Comparison of ENCODE assay signal across 1 cellular context in genomic region chr18:23569299-23570063, GRCh38.
TF ChIP-seq lines count a peak whose summit lies in the region.

No MANE protein-coding gene starts in this region.

TF ChIP-seq in HepG2, 621 proteins besides CTCF, POLR2A, EP300 and RAD21 (continued from another document and continues in another):
- no peak for TF ChIP-seq ZBTB2 (CRISPR knock-in tag; IDR thresholded peaks at IDR 0.05; ENCODE audit: low read depth)
- TF ChIP-seq, protein P1, sequence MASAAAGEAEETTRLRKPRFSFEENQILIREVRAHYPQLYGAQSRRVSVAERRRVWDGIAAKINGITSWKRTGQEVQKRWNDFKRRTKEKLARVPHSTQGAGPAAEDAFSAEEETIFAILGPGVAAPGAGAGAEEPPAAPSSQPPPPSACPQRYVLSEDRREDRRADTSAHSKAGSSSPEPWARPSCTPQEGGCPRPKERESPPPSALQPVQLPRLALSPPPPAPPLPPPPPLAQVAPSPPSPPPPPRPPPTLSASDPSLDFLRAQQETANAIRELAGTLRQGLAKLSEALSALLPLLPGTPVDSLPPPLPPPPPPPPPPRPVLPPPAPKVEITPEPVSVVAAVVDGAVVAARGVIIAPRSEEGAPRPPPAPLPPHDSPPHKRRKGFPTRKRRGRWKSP (CRISPR knock-in tag; IDR thresholded peaks at IDR 0.05): no peak
- peak; percentile 65 for TF ChIP-seq AHDC1 (CRISPR knock-in tag; IDR thresholded peaks at IDR 0.05; ENCODE audit: borderline replicate concordance)
- TF ChIP-seq GATA4 (IDR thresholded peaks at IDR 0.05; ENCODE audit: borderline replicate concordance, low read depth): no peak
- peak; percentile 64; the same call in 1 of the 2 replicates for TF ChIP-seq FOXO1 (CRISPR knock-in tag; IDR thresholded peaks at IDR 0.05)
- peak; percentile 40; the same call in 1 of the 2 replicates for TF ChIP-seq ZGPAT (CRISPR knock-in tag; IDR thresholded peaks at IDR 0.05)
- peak; percentile 51; the same call in 1 of the 2 replicates for TF ChIP-seq FOXJ3 (CRISPR knock-in tag; IDR thresholded peaks at IDR 0.05; ENCODE audit: borderline replicate concordance)
- 0 out of 2 replicates have a peak, but pooled peaks have one; percentile 45 for TF ChIP-seq ZNF644 (CRISPR knock-in tag; IDR thresholded peaks at IDR 0.05; ENCODE audit: low read depth)
- peak; percentile 53; the same call in 1 of the 2 replicates for TF ChIP-seq ELF3 (CRISPR knock-in tag; IDR thresholded peaks at IDR 0.05)
- TF ChIP-seq ZNF557 (CRISPR knock-in tag; IDR thresholded peaks at IDR 0.05): no peak
- TF ChIP-seq BCL6 (CRISPR knock-in tag; IDR thresholded peaks at IDR 0.05): peak; percentile 80
- peak; percentile 84 for TF ChIP-seq GATAD2A (CRISPR knock-in tag; IDR thresholded peaks at IDR 0.05)
- no peak for TF ChIP-seq SRSF4 (IDR thresholded peaks at IDR 0.05; ENCODE audit: low read depth, low read length, poor library complexity, severe bottlenecking)
- peak; percentile 63 for TF ChIP-seq RCOR2 (CRISPR knock-in tag; IDR thresholded peaks at IDR 0.05)
- no peak for TF ChIP-seq ZZZ3 (CRISPR knock-in tag; IDR thresholded peaks at IDR 0.05; ENCODE audit: borderline replicate concordance)
- no peak for TF ChIP-seq JUND (CRISPR knock-in tag; IDR thresholded peaks at IDR 0.05)
- 0 out of 2 replicates have a peak, but pooled peaks have one; percentile 25 for TF ChIP-seq HOMEZ (CRISPR knock-in tag; IDR thresholded peaks at IDR 0.05; ENCODE audit: low read depth)
- TF ChIP-seq DDIT3 (CRISPR knock-in tag; IDR thresholded peaks at IDR 0.05): no peak
- TF ChIP-seq KAT8 (CRISPR knock-in tag; IDR thresholded peaks at IDR 0.05): peak; percentile 47; the same call in 1 of the 2 replicates
- peak; percentile 76 for TF ChIP-seq ISL2 (CRISPR knock-in tag; IDR thresholded peaks at IDR 0.05)
- TF ChIP-seq, protein P2, sequence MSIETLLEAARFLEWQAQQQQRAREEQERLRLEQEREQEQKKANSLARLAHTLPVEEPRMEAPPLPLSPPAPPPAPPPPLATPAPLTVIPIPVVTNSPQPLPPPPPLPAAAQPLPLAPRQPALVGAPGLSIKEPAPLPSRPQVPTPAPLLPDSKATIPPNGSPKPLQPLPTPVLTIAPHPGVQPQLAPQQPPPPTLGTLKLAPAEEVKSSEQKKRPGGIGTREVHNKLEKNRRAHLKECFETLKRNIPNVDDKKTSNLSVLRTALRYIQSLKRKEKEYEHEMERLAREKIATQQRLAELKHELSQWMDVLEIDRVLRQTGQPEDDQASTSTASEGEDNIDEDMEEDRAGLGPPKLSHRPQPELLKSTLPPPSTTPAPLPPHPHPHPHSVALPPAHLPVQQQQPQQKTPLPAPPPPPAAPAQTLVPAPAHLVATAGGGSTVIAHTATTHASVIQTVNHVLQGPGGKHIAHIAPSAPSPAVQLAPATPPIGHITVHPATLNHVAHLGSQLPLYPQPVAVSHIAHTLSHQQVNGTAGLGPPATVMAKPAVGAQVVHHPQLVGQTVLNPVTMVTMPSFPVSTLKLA (IDR thresholded peaks at IDR 0.05): no peak
- no peak for TF ChIP-seq ADNP (CRISPR knock-in tag; IDR thresholded peaks at IDR 0.05)
- no peak for TF ChIP-seq SP4 (CRISPR knock-in tag; IDR thresholded peaks at IDR 0.05)
- TF ChIP-seq GLI4 (CRISPR knock-in tag; IDR thresholded peaks at IDR 0.05; ENCODE audit: borderline replicate concordance): no peak
- TF ChIP-seq SAP130 (CRISPR knock-in tag; IDR thresholded peaks at IDR 0.05; ENCODE audit: low read depth): peak; percentile 77
- TF ChIP-seq MED1 (CRISPR knock-in tag; IDR thresholded peaks at IDR 0.05): peak; percentile 83
- peak; percentile 80; the same call in 1 of the 2 replicates for TF ChIP-seq ZNF292 (CRISPR knock-in tag; IDR thresholded peaks at IDR 0.05; ENCODE audit: borderline replicate concordance, low read depth)
- TF ChIP-seq HMG20A (CRISPR knock-in tag; IDR thresholded peaks at IDR 0.05; ENCODE audit: borderline replicate concordance): peak; percentile 72; the same call in 1 of the 2 replicates
- TF ChIP-seq, protein P3, sequence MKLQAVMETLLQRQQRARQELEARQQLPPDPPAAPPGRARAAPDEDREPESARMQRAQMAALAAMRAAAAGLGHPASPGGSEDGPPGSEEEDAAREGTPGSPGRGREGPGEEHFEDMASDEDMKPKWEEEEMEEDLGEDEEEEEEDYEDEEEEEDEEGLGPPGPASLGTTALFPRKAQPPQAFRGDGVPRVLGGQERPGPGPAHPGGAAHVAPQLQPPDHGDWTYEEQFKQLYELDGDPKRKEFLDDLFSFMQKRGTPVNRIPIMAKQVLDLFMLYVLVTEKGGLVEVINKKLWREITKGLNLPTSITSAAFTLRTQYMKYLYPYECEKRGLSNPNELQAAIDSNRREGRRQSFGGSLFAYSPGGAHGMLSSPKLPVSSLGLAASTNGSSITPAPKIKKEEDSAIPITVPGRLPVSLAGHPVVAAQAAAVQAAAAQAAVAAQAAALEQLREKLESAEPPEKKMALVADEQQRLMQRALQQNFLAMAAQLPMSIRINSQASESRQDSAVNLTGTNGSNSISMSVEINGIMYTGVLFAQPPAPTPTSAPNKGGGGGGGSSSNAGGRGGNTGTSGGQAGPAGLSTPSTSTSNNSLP (IDR thresholded peaks at IDR 0.05; ENCODE audit: low read depth, low read length): peak; percentile 59; the same call in 1 of the 2 replicates
- TF ChIP-seq ZNF234 (CRISPR knock-in tag; conservative IDR thresholded peaks at IDR 0.05): no peak
- no peak for TF ChIP-seq ZNF710 (CRISPR knock-in tag; IDR thresholded peaks at IDR 0.05; ENCODE audit: borderline replicate concordance)
- peak; percentile 79 for TF ChIP-seq FOXA3 (CRISPR knock-in tag; IDR thresholded peaks at IDR 0.05)
- TF ChIP-seq BORCS8-MEF2B (CRISPR knock-in tag; IDR thresholded peaks at IDR 0.05): no peak
- TF ChIP-seq FIP1L1 (IDR thresholded peaks at IDR 0.05; ENCODE audit: borderline replicate concordance, insufficient read depth, low read depth, low read length): no peak
- TF ChIP-seq KDM6A (CRISPR knock-in tag; IDR thresholded peaks at IDR 0.05; ENCODE audit: low read depth): 0 out of 2 replicates have a peak, but pooled peaks have one; percentile 52
- TF ChIP-seq RARA (CRISPR knock-in tag; IDR thresholded peaks at IDR 0.05): peak; percentile 71
- peak; percentile 43; the same call in 1 of the 2 replicates for TF ChIP-seq IRF2 (CRISPR knock-in tag; IDR thresholded peaks at IDR 0.05)
- 0 out of 2 replicates have a peak, but pooled peaks have one; percentile 38 for TF ChIP-seq NR2F6 (IDR thresholded peaks at IDR 0.05)
- peak; percentile 69 for TF ChIP-seq NR2F6 (CRISPR knock-in tag; IDR thresholded peaks at IDR 0.05)
- TF ChIP-seq, protein P4, sequence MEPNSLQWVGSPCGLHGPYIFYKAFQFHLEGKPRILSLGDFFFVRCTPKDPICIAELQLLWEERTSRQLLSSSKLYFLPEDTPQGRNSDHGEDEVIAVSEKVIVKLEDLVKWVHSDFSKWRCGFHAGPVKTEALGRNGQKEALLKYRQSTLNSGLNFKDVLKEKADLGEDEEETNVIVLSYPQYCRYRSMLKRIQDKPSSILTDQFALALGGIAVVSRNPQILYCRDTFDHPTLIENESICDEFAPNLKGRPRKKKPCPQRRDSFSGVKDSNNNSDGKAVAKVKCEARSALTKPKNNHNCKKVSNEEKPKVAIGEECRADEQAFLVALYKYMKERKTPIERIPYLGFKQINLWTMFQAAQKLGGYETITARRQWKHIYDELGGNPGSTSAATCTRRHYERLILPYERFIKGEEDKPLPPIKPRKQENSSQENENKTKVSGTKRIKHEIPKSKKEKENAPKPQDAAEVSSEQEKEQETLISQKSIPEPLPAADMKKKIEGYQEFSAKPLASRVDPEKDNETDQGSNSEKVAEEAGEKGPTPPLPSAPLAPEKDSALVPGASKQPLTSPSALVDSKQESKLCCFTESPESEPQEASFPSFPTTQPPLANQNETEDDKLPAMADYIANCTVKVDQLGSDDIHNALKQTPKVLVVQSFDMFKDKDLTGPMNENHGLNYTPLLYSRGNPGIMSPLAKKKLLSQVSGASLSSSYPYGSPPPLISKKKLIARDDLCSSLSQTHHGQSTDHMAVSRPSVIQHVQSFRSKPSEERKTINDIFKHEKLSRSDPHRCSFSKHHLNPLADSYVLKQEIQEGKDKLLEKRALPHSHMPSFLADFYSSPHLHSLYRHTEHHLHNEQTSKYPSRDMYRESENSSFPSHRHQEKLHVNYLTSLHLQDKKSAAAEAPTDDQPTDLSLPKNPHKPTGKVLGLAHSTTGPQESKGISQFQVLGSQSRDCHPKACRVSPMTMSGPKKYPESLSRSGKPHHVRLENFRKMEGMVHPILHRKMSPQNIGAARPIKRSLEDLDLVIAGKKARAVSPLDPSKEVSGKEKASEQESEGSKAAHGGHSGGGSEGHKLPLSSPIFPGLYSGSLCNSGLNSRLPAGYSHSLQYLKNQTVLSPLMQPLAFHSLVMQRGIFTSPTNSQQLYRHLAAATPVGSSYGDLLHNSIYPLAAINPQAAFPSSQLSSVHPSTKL (CRISPR knock-in tag; IDR thresholded peaks at IDR 0.05): peak; percentile 88
